Comparison of ENCODE assay signal across 20 cellular contexts in the genomic region with DNA sequence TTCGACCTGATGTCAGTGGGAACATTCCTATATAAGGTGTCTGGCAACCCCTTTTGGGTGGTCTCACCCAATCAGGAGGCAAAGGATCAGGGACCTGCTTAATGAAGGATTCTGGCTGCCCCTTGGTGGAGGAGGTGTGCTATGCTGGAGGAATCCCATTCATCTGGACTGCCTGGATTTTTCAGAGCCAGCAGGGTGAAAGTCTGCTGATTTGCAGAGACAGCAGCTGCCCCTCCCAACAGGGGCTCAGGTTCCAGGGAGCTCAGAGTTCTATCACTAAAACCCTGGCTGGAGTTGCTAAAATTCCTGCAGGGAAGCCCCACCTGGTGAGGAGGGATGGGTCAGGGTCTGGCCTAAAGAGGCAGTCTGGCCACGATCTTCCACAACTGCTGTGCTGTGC.
"Had no signal": no experiment of that assay in that cellular context is flagged by ENCODE, and none has a peak within 500 bp of the region (broad histone marks: within the 10 kb centered on the region; RNA-seq: fewer than 3 reads in every experiment).

No MANE protein-coding gene starts in this region.

- H3K4me1 ChIP-seq: lower lobe of right lung, spleen had no signal

- DNase-seq: activated CD4-positive, alpha-beta T cell treated with anti-CD3 and anti-CD28 coated beads, Interleukin-2, amount 50 U/mL, for 1 hour; activated CD8-positive, alpha-beta memory T cell treated with anti-CD3 and anti-CD28 coated beads, Interleukin-2, amount 50 U/mL, for 4 hours; activated naive CD4-positive, alpha-beta T cell treated with anti-CD3 and anti-CD28 coated beads for 36 hours; activated T-cell treated with anti-CD3 and anti-CD28 coated beads, Interleukin-2, amount 50 U/mL, for 4 hours; anterior cingulate cortex; central memory CD4-positive, alpha-beta T cell; dorsolateral prefrontal cortex; foreskin melanocyte; glutamatergic neuron; hippocampal formation; left cardiac atrium; lower lobe of right lung; natural killer cell; nucleus accumbens; spleen; stimulated activated naive B cell treated with anti-CD40 and anti-IgM and Interleukin-4, amounts not matched to agents 10 μg/mL and 1 μg/mL and 100 μg/mL, for 72 hours; T1000 had no signal

- H3K4me3 Mint-ChIP-seq: activated naive CD4-positive, alpha-beta T cell treated with anti-CD3 and anti-CD28 coated beads for 36 hours; activated T-cell treated with anti-CD3 and anti-CD28 coated beads, Interleukin-2, amount 50 U/mL, for 4 hours; brain; natural killer cell; stimulated activated naive B cell treated with anti-CD40 and anti-IgM and Interleukin-4, amounts not matched to agents 10 μg/mL and 1 μg/mL and 100 μg/mL, for 72 hours had no signal

- H3K27me3 Mint-ChIP-seq: stimulated activated naive B cell treated with anti-CD40 and anti-IgM and Interleukin-4, amounts not matched to agents 10 μg/mL and 1 μg/mL and 100 μg/mL, for 72 hours had no signal

- H3K36me3 Mint-ChIP-seq: brain; natural killer cell; stimulated activated naive B cell treated with anti-CD40 and anti-IgM and Interleukin-4, amounts not matched to agents 10 μg/mL and 1 μg/mL and 100 μg/mL, for 72 hours had no signal

- H3K36me3 ChIP-seq: lower lobe of right lung, spleen, thoracic aorta had no signal

- H3K4me1 Mint-ChIP-seq: brain; natural killer cell; stimulated activated naive B cell treated with anti-CD40 and anti-IgM and Interleukin-4, amounts not matched to agents 10 μg/mL and 1 μg/mL and 100 μg/mL, for 72 hours had no signal

- H3K4me3 ChIP-seq: dorsolateral prefrontal cortex, lower lobe of right lung, spleen, thoracic aorta had no signal

- H3K27me3 ChIP-seq: spleen had no signal

- H3K27ac Mint-ChIP-seq: activated naive CD4-positive, alpha-beta T cell treated with anti-CD3 and anti-CD28 coated beads for 36 hours; brain; natural killer cell; stimulated activated naive B cell treated with anti-CD40 and anti-IgM and Interleukin-4, amounts not matched to agents 10 μg/mL and 1 μg/mL and 100 μg/mL, for 72 hours had no signal

- H3K27ac ChIP-seq: dorsolateral prefrontal cortex, lower lobe of right lung, spleen, thoracic aorta had no signal

- ATAC-seq: activated CD4-positive, CD25-positive, alpha-beta regulatory T cell treated with anti-CD3 and anti-CD28 coated beads, Interleukin-2, amount 50 U/mL, for 24 hours; activated T-cell treated with anti-CD3 and anti-CD28 coated beads, Interleukin-2, amount 50 U/mL, for 4 hours; left cardiac atrium; lower lobe of right lung; natural killer cell; stimulated activated naive B cell treated with anti-CD40 and anti-IgM and Interleukin-4, amounts not matched to agents 10 μg/mL and 1 μg/mL and 100 μg/mL, for 72 hours had no signal

- H3K9me3 Mint-ChIP-seq: activated naive CD4-positive, alpha-beta T cell treated with anti-CD3 and anti-CD28 coated beads for 36 hours; activated T-cell treated with anti-CD3 and anti-CD28 coated beads, Interleukin-2, amount 50 U/mL, for 4 hours had no signal

- H3K9me3 ChIP-seq: thoracic aorta had no signal
